ENCODE assay signal across 1 cellular context in genomic region chr2:85135066-85135914, GRCh38.
TF ChIP-seq lines count a peak whose summit lies in the region.

No MANE protein-coding gene starts in this region.

TF ChIP-seq in HEK293, 187 proteins besides CTCF, POLR2A, EP300 and RAD21 (continued from another document):
- no peak for TF ChIP-seq ZNF404 (tag by site-specific recombination; IDR thresholded peaks at IDR 0.05)
- TF ChIP-seq IKZF3 (tag by site-specific recombination; IDR thresholded peaks at IDR 0.05): no peak
TF ChIP-seq in HEK293: peak in this region for 2.
